In the genomic region with DNA sequence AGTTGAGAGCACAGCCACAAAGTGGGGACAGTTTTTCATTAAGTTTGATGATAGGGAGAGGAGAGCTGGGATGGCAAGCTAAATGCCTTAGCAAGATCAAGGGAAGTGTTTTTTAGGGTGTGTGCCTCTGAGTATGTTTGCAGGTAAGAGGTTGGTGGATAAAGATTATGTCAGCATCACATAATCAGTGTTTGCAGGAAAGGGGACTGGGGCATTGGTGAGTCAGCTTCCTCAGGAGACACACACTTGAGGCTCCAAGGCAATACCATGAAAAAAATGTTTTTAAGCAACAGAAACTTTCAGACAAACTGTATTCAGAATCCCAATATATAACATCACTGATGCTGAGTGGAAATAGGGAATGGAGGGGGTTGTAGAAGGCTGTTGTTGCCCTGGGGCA, we compare ENCODE assay signal across 1 cellular context.
TF ChIP-seq lines count a peak whose summit lies in the region.

No MANE protein-coding gene starts in this region.

TF ChIP-seq in HEK293, 187 proteins besides CTCF, POLR2A, EP300 and RAD21:
- no peak for TF ChIP-seq ZNF654 (tag by site-specific recombination; IDR thresholded peaks at IDR 0.05; ENCODE audit: low read depth)
- no peak for TF ChIP-seq ZNF221 (tag by site-specific recombination; IDR thresholded peaks at IDR 0.05; ENCODE audit: borderline replicate concordance)
- TF ChIP-seq ZNF571 (tag by site-specific recombination; IDR thresholded peaks at IDR 0.05), result no peak
- peak; percentile 54 for TF ChIP-seq ZNF629 (tag by site-specific recombination; IDR thresholded peaks at IDR 0.05)
- TF ChIP-seq AEBP2 (tag by site-specific recombination; IDR thresholded peaks at IDR 0.05; ENCODE audit: borderline replicate concordance), result no peak
- TF ChIP-seq ZNF24 (tag by site-specific recombination; IDR thresholded peaks at IDR 0.05), result 0 out of 2 replicates have a peak, but pooled peaks have one; percentile 31
- TF ChIP-seq ZSCAN4 (tag by site-specific recombination; IDR thresholded peaks at IDR 0.05), result peak; percentile 47; the same call in 1 of the 2 replicates
- TF ChIP-seq, protein P1, sequence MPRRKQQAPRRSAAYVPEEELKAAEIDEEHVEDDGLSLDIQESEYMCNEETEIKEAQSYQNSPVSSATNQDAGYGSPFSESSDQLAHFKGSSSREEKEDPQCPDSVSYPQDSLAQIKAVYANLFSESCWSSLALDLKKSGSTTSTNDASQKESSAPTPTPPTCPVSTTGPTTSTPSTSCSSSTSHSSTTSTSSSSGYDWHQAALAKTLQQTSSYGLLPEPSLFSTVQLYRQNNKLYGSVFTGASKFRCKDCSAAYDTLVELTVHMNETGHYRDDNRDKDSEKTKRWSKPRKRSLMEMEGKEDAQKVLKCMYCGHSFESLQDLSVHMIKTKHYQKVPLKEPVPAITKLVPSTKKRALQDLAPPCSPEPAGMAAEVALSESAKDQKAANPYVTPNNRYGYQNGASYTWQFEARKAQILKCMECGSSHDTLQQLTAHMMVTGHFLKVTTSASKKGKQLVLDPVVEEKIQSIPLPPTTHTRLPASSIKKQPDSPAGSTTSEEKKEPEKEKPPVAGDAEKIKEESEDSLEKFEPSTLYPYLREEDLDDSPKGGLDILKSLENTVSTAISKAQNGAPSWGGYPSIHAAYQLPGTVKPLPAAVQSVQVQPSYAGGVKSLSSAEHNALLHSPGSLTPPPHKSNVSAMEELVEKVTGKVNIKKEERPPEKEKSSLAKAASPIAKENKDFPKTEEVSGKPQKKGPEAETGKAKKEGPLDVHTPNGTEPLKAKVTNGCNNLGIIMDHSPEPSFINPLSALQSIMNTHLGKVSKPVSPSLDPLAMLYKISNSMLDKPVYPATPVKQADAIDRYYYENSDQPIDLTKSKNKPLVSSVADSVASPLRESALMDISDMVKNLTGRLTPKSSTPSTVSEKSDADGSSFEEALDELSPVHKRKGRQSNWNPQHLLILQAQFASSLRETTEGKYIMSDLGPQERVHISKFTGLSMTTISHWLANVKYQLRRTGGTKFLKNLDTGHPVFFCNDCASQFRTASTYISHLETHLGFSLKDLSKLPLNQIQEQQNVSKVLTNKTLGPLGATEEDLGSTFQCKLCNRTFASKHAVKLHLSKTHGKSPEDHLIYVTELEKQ (tag by site-specific recombination; IDR thresholded peaks at IDR 0.05; ENCODE audit: borderline replicate concordance), result no peak
- peak; percentile 25; the same call in 1 of the 2 replicates for TF ChIP-seq ZBTB20 (tag by site-specific recombination; IDR thresholded peaks at IDR 0.05)
- TF ChIP-seq ZSCAN16 (tag by site-specific recombination; IDR thresholded peaks at IDR 0.05), result no peak
- 0 out of 2 replicates have a peak, but pooled peaks have one; percentile 26 for TF ChIP-seq ZNF362 (tag by site-specific recombination; IDR thresholded peaks at IDR 0.05)
- TF ChIP-seq OSR2 (tag by site-specific recombination; IDR thresholded peaks at IDR 0.05), result 0 out of 2 replicates have a peak, but pooled peaks have one; percentile 11
- TF ChIP-seq ZNF366 (tag by site-specific recombination; conservative IDR thresholded peaks at IDR 0.05), result peak; percentile 45; the same call in 1 of the 2 replicates
